8 cellular contexts compared by ENCODE assay signal in genomic region chr17:59844884-59845594, GRCh38. TPM values are rescaled to one million over a fixed set of nuclear protein-coding genes. Genes with fewer than 3 reads are reported as not detected.
DNase-seq lines count a peak whose midpoint lies in the region; ATAC-seq, FAIRE-seq and TF ChIP-seq lines count a peak whose summit lies in the region.

No MANE protein-coding gene starts in this region.

- H3K36me3 ChIP-seq in HCT116 (ENCODE audit: control insufficient read depth in 1 of 2, insufficient read depth in 2 of 2, low read length in 2 of 2) (peaks cover 9 to 12% of the 10 kb centered on the region in 2 experiments), right lobe of liver (peaks cover 0 to 6% (median 5%) of the 10 kb centered on the region in 4 donors)

- CTCF ChIA-PET in A549 (lab: Yijun Ruan, JAX) (interaction anchor here (1.4 to 12.7 kb wide), 3 partner anchors 59 to 95 kb away, joined by 3 to 244 read pairs (median 4); no protein-coding TSS in a partner anchor), HCT116 (lab: Charles Lee) (interaction anchor here (0.9 to 2.7 kb wide), 4 partner anchors 14 to 96 kb away, joined by 3 to 20 read pairs (median 6); no protein-coding TSS in a partner anchor)

- RAD21 ChIA-PET in HCT116 (lab: Charles Lee; ENCODE audit: low non-redundant PET in 1 of 2, low total read pairs in 2 of 2, uncharacterized antibody in 2 of 2, unreplicated experiment in 2 of 2) = interaction anchor here in 1 of 2 experiments (0.7 kb wide), 1 partner anchor 82 kb away, joined by 3 read pairs; no protein-coding TSS in a partner anchor

- H3K9me3 ChIP-seq in A549 = no peaks in the 10 kb centered on the region
- H3K9me3 ChIP-seq in HCT116 (ENCODE audit: control insufficient read depth in 1 of 2, insufficient read depth in 1 of 2, low read depth in 1 of 2, low read length in 2 of 2) = no peaks in the 10 kb centered on the region
- no peaks in the 10 kb centered on the region for H3K9me3 ChIP-seq in right lobe of liver

- TF ChIP-seq POLR2A in A549 (IDR thresholded peaks at IDR 0.05; ENCODE audit: low read length) = peak; percentile 55
- no peak for TF ChIP-seq POLR2A in HCT116 (IDR thresholded peaks at IDR 0.05; ENCODE audit: borderline replicate concordance, extremely low read depth, insufficient read depth, insufficient read length)
- no peak for TF ChIP-seq POLR2A in right lobe of liver (IDR thresholded peaks at IDR 0.05)

- H2AFZ ChIP-seq in HCT116 (ENCODE audit: low read depth, low read length, poor library complexity, severe bottlenecking) = no peak overlapping the region

- H3K9me3 Mint-ChIP-seq in activated naive CD8-positive, alpha-beta T cell treated with anti-CD3 and anti-CD28 coated beads, Interleukin-2, amount 50 U/mL, for 24 hours = no peaks in the 10 kb centered on the region

- H3K4me1 Mint-ChIP-seq in activated naive CD8-positive, alpha-beta T cell treated with anti-CD3 and anti-CD28 coated beads, Interleukin-2, amount 50 U/mL, for 24 hours = peaks cover 96% of the 10 kb centered on the region

- no TSS peak for BruUV-seq in HCT116 (replicated peaks; lab: Mats Ljungman, UMichigan)

- TF ChIP-seq CTCF in A549 (IDR thresholded peaks at IDR 0.05) = no peak
- TF ChIP-seq CTCF in HCT116 (IDR thresholded peaks at IDR 0.05 in 2 of 3, conservative IDR thresholded peaks at IDR 0.05 in 1 of 3; ENCODE audit: borderline replicate concordance in 1 of 3, insufficient read depth in 1 of 3, low read depth in 2 of 3, low read length in 2 of 3) = no peak
- TF ChIP-seq CTCF in right lobe of liver (IDR thresholded peaks at IDR 0.05) = no peak

- H3K9ac ChIP-seq in HCT116 (ENCODE audit: low read length) = peak overlapping the region; percentile 92

- no peaks in the 10 kb centered on the region for H3K27me3 ChIP-seq in HCT116 (ENCODE audit: insufficient read depth, low read length)
- no peaks in the 10 kb centered on the region for H3K27me3 ChIP-seq in right lobe of liver

- FAIRE-seq in A549 (lab: Jason Lieb, UNC) = no peak

- intact Hi-C loops in HCT116 (cut with micrococcal nuclease) (no loop called here), right lobe of liver (cut with DNase I) (no loop called here)

- peaks cover 14% of the 10 kb centered on the region for H3K79me2 ChIP-seq in HCT116 (ENCODE audit: insufficient read depth, low read length)

- DNase-seq in A549 (ENCODE audit: low read depth in 1 of 2, low spot score in 1 of 2) (peak in 1 of 2 experiments; percentile 89), HCT116 (ENCODE audit: low read depth, low spot score) (no peak), right lobe of liver (no peak), amniotic stem cell (lab: John Stamatoyannopoulos, UW) (no peak)
- no peak for DNase-seq in activated naive CD8-positive, alpha-beta T cell treated with anti-CD3 and anti-CD28 coated beads, Interleukin-2, amount 50 U/mL, for 24 hours

- TF ChIP-seq RAD21 in A549 (conservative IDR thresholded peaks at IDR 0.05 in 1 of 2, IDR thresholded peaks at IDR 0.05 in 1 of 2) (no peak), HCT116 (IDR thresholded peaks at IDR 0.05; ENCODE audit: low read depth) (no peak)

- H3K4me2 ChIP-seq in A549 = peak overlapping the region; percentile 77
- H3K4me2 ChIP-seq in HCT116 (ENCODE audit: low read length) = peak overlapping the region; percentile 68

- TF ChIP-seq EP300 in A549 (IDR thresholded peaks at IDR 0.05) = no peak

- peak in 1 of 2 experiments; percentile 7; a peak in 3 of 6 replicates for ATAC-seq in A549
- ATAC-seq in HCT116 = no peak
- no peak for ATAC-seq in activated naive CD8-positive, alpha-beta T cell treated with anti-CD3 and anti-CD28 coated beads, Interleukin-2, amount 50 U/mL, for 24 hours
- no peak for ATAC-seq in right lobe of liver
- no peak for ATAC-seq in HG02852 (IDR thresholded peaks at IDR 0.05; ENCODE audit: unreplicated experiment)
- ATAC-seq in HG02981 (IDR thresholded peaks at IDR 0.05; ENCODE audit: unreplicated experiment) = no peak
- no peak for ATAC-seq in HG02870 (IDR thresholded peaks at IDR 0.05; ENCODE audit: unreplicated experiment)

- peaks cover 6% of the 10 kb centered on the region; the same call in 1 of the 2 replicates for H4K20me1 ChIP-seq in HCT116 (ENCODE audit: insufficient read depth)

- H3K4me3 Mint-ChIP-seq in activated naive CD8-positive, alpha-beta T cell treated with anti-CD3 and anti-CD28 coated beads, Interleukin-2, amount 50 U/mL, for 24 hours = peak overlapping the region; percentile 3

- H3K4me1 ChIP-seq in A549 = peaks cover 56% of the 10 kb centered on the region
- H3K4me1 ChIP-seq in HCT116 (ENCODE audit: control insufficient read depth in 1 of 2, insufficient read depth in 2 of 2, low read length in 2 of 2) = peaks cover 81 to 98% of the 10 kb centered on the region in 2 experiments
- peaks cover 0 to 74% (median 25%) of the 10 kb centered on the region in 4 donors for H3K4me1 ChIP-seq in right lobe of liver

- POLR2A ChIA-PET in A549 (lab: Yijun Ruan, JAX) = interaction anchor here (1.8 to 13.6 kb wide), 9 partner anchors 7 to 138 kb away, joined by 7 to 610 read pairs (median 27); partner anchors contain the start of genes PTRH2, RPS6KB1, TUBD1 and VMP1
- POLR2A ChIA-PET in HCT116 (lab: Charles Lee) = interaction anchor here (0.7 to 15.2 kb wide), 9 partner anchors 13 to 573 kb away, joined by 3 to 443 read pairs (median 4); partner anchors contain the start of genes PTRH2 and VMP1

- WGBS in A549 (ENCODE audit: missing lambda C conversion rate) = 2% methylated on average over 3 of the region's 3 CpGs
- WGBS in right lobe of liver (ENCODE audit: insufficient coverage, low coverage, low lambda C conversion rate, missing lambda C conversion rate) = 52% methylated on average over 3 of the region's 3 CpGs

- H3K9me2 ChIP-seq in HCT116 (ENCODE audit: insufficient read depth) = no peaks in the 10 kb centered on the region

- H3K36me3 Mint-ChIP-seq in activated naive CD8-positive, alpha-beta T cell treated with anti-CD3 and anti-CD28 coated beads, Interleukin-2, amount 50 U/mL, for 24 hours (ENCODE audit: low read depth) = peaks cover 31% of the 10 kb centered on the region

- peak overlapping the region; percentile 100 for H3K27ac Mint-ChIP-seq in activated naive CD8-positive, alpha-beta T cell treated with anti-CD3 and anti-CD28 coated beads, Interleukin-2, amount 50 U/mL, for 24 hours

- no peaks in the 10 kb centered on the region for H3K27me3 Mint-ChIP-seq in activated naive CD8-positive, alpha-beta T cell treated with anti-CD3 and anti-CD28 coated beads, Interleukin-2, amount 50 U/mL, for 24 hours

- H3K27ac ChIP-seq in A549 = peak overlapping the region; percentile 91 to 96
- peak overlapping the region; percentile 97 for H3K27ac ChIP-seq in HCT116 (ENCODE audit: low read depth, low read length)
- H3K27ac ChIP-seq in right lobe of liver = peak overlapping the region; percentile 77 to 96 (median 94)

- H3K4me3 ChIP-seq in A549 (no peak overlapping the region), HCT116 (replicated peaks in 1 of 2; ENCODE audit: low read depth in 1 of 2, low read length in 2 of 2) (peak overlapping the region in 1 of 2 experiments; percentile 32; a peak in 2 of 4 replicates), right lobe of liver (no peak overlapping the region)

TF ChIP-seq in A549, 52 proteins besides CTCF, POLR2A, EP300 and RAD21 (continues in another document):
- peak; percentile 99 for TF ChIP-seq POLR2AphosphoS2 (conservative IDR thresholded peaks at IDR 0.05; ENCODE audit: low read length)
- peak; percentile 84; the same call in 1 of the 2 replicates for TF ChIP-seq PBX3 (IDR thresholded peaks at IDR 0.05)

TF ChIP-seq in HCT116, 20 proteins besides CTCF, POLR2A, EP300 and RAD21 (continues in another document):
- TF ChIP-seq SIN3A (IDR thresholded peaks at IDR 0.05; ENCODE audit: low read depth) = no peak
- no peak for TF ChIP-seq CEBPB (IDR thresholded peaks at IDR 0.05; ENCODE audit: low read depth)
- TF ChIP-seq POLR2AphosphoS5 (IDR thresholded peaks at IDR 0.05; ENCODE audit: low read depth, low read length) = 0 out of 2 replicates have a peak, but pooled peaks have one; percentile 24

RNA-seq across cellular contexts. Expression of gene TUBD1, which starts 47.7 kb away (rescaled TPM):
- 24.4 and 28.3 TPM in 2 replicates for polyA plus RNA-seq in A549 (2011; rRNA removed)
- 9.0 and 10.4 TPM in 2 replicates for polyA plus RNA-seq in A549 (2012; cell fraction: cytosol; rRNA removed)
- polyA plus RNA-seq in A549 (2012; cell fraction: nucleus; rRNA removed) = 3.6 and 4.7 TPM in 2 replicates
- 15.5 to 15.9 TPM (median 15.7 TPM) in 3 replicates for polyA plus RNA-seq in A549 (2017; fragmentation: RNase III; extraction: RNeasy Plus Mini Kit Qiagen cat#74134 plus additional on column Dnase treatment)
- polyA minus RNA-seq in A549 (2011; rRNA and poly(A)+ RNA removed) = 27.4 and 33.7 TPM in 2 replicates
- 13.0 TPM for total RNA-seq in HCT116 (2021; ENCODE audit: unreplicated experiment)
- 7.9 and 11.9 TPM in 2 replicates for polyA plus RNA-seq in HCT116 (2012)
- total RNA-seq in right lobe of liver = 1 to 10 TPM; 2.9 to 5.5 (median 4.4) TPM

RNA-seq across cellular contexts. Expression of gene RPS6KB1, which starts 47.9 kb away (rescaled TPM):
- polyA plus RNA-seq in A549 (2011; rRNA removed) (53.7 and 57.3 TPM in 2 replicates), A549 (2017; fragmentation: RNase III; extraction: RNeasy Plus Mini Kit Qiagen cat#74134 plus additional on column Dnase treatment) (67.3 to 81.7 TPM (median 69.4 TPM) in 3 replicates)
- polyA plus RNA-seq in A549 (2012; cell fraction: cytosol; rRNA removed) = 16.0 and 16.7 TPM in 2 replicates
- 11.6 and 25.0 TPM in 2 replicates for polyA plus RNA-seq in A549 (2012; cell fraction: nucleus; rRNA removed)
- 35.0 and 37.4 TPM in 2 replicates for polyA minus RNA-seq in A549 (2011; rRNA and poly(A)+ RNA removed)
- total RNA-seq in HCT116 (2021; ENCODE audit: unreplicated experiment) (75.7 TPM), right lobe of liver (10 to 100 TPM; 11.3 to 20.3 (median 14.8) TPM)
- polyA plus RNA-seq in HCT116 (2012) = 19.3 and 30.2 TPM in 2 replicates

Comparison
In these comparisons a context has a peak if more than half of its experiments do, and no peak if none do; other contexts are left out.
1. Of the 6 proteins assayed by ChIP-seq in both A549 and HCT116: peak only in A549: POLR2A; only in HCT116: none; in both: none; in neither: 5.